In the genomic region with DNA sequence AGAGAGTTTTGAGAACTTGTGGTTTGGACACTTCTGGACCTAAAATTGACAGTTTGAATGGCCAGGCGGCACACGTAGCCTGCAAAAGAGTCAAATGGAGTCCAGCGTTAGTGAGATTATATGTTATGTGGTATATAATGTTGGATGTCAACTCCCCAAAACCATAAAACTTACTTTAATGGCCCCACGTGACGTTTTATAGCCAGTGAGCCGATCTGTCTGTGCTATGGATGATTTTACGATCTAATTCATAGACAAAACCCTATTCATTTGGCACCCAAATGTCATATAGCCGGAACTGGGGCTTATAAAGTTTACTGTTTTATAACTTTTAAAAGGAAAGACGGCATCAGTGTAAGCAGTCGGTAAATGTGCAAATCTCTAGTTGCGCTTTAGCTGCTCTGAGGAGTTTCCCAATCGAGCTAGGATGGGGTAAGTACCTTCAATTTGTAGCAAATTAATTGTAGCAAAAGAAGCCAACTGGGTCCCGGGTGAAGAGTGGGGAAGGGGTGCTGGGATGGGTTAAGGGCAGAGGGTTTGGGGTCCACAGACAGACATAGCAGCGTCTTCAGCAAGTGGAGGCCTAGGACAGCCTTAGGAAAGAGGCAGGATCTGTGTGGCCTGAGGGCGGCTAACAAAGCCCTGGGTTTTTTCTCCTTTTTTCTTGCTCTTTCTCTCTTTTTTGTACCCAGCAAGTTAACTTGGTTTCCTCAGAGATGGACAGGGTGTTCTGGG, we compare ENCODE assay signal across 1 cellular context.
A peak's percentile ranks its signal among the peaks of the same experiment; 100 is the strongest.
TF ChIP-seq lines count a peak whose summit lies in the region.

No MANE protein-coding gene starts in this region.

TF ChIP-seq in IMR-90, 13 proteins besides CTCF, POLR2A, EP300 and RAD21:
- TF ChIP-seq CHD1 (IDR thresholded peaks at IDR 0.05; ENCODE audit: low read depth, low read length) (peak; percentile 20; the same call in 1 of the 2 replicates), RFX5 (IDR thresholded peaks at IDR 0.05; ENCODE audit: low read depth, low read length) (no peak), CEBPB (IDR thresholded peaks at IDR 0.05; ENCODE audit: low read depth, low read length) (peak; percentile 31; the same call in 1 of the 2 replicates)
- TF ChIP-seq, protein P1, sequence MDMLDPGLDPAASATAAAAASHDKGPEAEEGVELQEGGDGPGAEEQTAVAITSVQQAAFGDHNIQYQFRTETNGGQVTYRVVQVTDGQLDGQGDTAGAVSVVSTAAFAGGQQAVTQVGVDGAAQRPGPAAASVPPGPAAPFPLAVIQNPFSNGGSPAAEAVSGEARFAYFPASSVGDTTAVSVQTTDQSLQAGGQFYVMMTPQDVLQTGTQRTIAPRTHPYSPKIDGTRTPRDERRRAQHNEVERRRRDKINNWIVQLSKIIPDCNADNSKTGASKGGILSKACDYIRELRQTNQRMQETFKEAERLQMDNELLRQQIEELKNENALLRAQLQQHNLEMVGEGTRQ (IDR thresholded peaks at IDR 0.05; ENCODE audit: low read depth, low read length), result peak; percentile 84
